13 cellular contexts compared by ENCODE assay signal in genomic region chr1:232473319-232473718, GRCh38.
DNase-seq lines count a peak whose midpoint lies in the region; TF ChIP-seq lines count a peak whose summit lies in the region.
"Had no signal": no experiment of that assay in that cellular context is flagged by ENCODE, and none has a peak within 500 bp of the region (broad histone marks: within the 10 kb centered on the region; RNA-seq: fewer than 3 reads in every experiment).

No MANE protein-coding gene starts in this region.

- H4K20me1 ChIP-seq in H9 (ENCODE audit: control insufficient read depth, insufficient read depth, insufficient read length) (no peaks in the 10 kb centered on the region), osteoblast (ENCODE audit: insufficient read depth, low read length) (no peaks in the 10 kb centered on the region)

- H4K5ac ChIP-seq in H9 (ENCODE audit: insufficient read length, low read depth, low read length): no peak overlapping the region

- H3K27me3 Mint-ChIP-seq in H9 (ENCODE audit: low read depth): peaks cover 30% of the 10 kb centered on the region
- H3K27me3 Mint-ChIP-seq: activated B cell treated with CpG ODN at 0.5 μM for 24 hours had no signal

- H3K9me3 Mint-ChIP-seq in H9: no peaks in the 10 kb centered on the region; a peak in 1 of 5 replicates
- H3K9me3 Mint-ChIP-seq: activated B cell treated with CpG ODN at 0.5 μM for 24 hours had no signal

- H3K9ac ChIP-seq in H9 (ENCODE audit: extremely low read depth, insufficient read length, low read length): no peak overlapping the region

- no peak overlapping the region for H2AK5ac ChIP-seq in H9 (ENCODE audit: insufficient read length, low read length)

- peak; percentile 54 for DNase-seq in H9
- DNase-seq in SJSA1 (ENCODE audit: low read depth in 1 of 2, low spot score in 2 of 2): peak in 1 of 2 experiments; percentile 41
- DNase-seq in foreskin fibroblast: peak; percentile 14 to 50
- no peak for DNase-seq in osteoblast (ENCODE audit: insufficient read length, low spot score, missing footprints)
- no peak for DNase-seq in stimulated activated CD4-positive, alpha-beta T cell treated with anti-CD3 and anti-CD28 coated beads, Interleukin-15, amount 100 ng/mL, for 24 hours
- DNase-seq in stimulated activated CD4-positive, alpha-beta T cell treated with anti-CD3 and anti-CD28 coated beads, Interleukin-1b, Interleukin-23, amount 100 ng/mL, for 48 hours: no peak
- no peak for DNase-seq in hypothalamus (lab: John Stamatoyannopoulos, UW)
- no peak for DNase-seq in NCI-H1105 (lab: John Stamatoyannopoulos, UW)
- DNase-seq: activated B cell treated with CpG ODN at 0.5 μM for 24 hours, DMS79, NCI-H1694 treated with DMSO at 0.1 percent for 48 hours had no signal

- H3K23me2 ChIP-seq in H9 (ENCODE audit: insufficient read length, low read depth, low read length, poor library complexity, severe bottlenecking): no peaks in the 10 kb centered on the region

- no peak overlapping the region for H3K4ac ChIP-seq in H9 (ENCODE audit: low read depth, low read length)

- H3K27me3 ChIP-seq in H9 (ENCODE audit: insufficient read depth, low read length) (peaks cover 4% of the 10 kb centered on the region; the same call in 1 of the 2 replicates), SJSA1 (replicated peaks) (no peaks in the 10 kb centered on the region), osteoblast (ENCODE audit: insufficient read depth, low read length) (no peaks in the 10 kb centered on the region)
- H3K27me3 ChIP-seq: uterus had no signal

- H3K36me3 ChIP-seq in SJSA1: no peaks in the 10 kb centered on the region
- H3K36me3 ChIP-seq in osteoblast (ENCODE audit: insufficient read depth, low read length): no peaks in the 10 kb centered on the region
- H3K36me3 ChIP-seq: uterus had no signal

- no peak overlapping the region for H3K14ac ChIP-seq in H9 (ENCODE audit: insufficient read depth, low read length)

- H3T11ph ChIP-seq in H9 (ENCODE audit: low read length): no peak overlapping the region

- H3K27ac ChIP-seq in H9 (ENCODE audit: insufficient read length, low read depth, low read length) (no peak overlapping the region), SJSA1 (peak overlapping the region; percentile 82), osteoblast (ENCODE audit: low read depth, low read length) (peak overlapping the region; percentile 84)
- H3K27ac ChIP-seq: psoas muscle, uterus had no signal

- H3K4me3 Mint-ChIP-seq in H9: peak overlapping the region in 1 of 2 experiments; percentile 24; a peak in 2 of 5 replicates
- H3K4me3 Mint-ChIP-seq: activated B cell treated with CpG ODN at 0.5 μM for 24 hours had no signal

- no peak overlapping the region for H2AFZ ChIP-seq in H9 (ENCODE audit: low read length)
- H2AFZ ChIP-seq in osteoblast (ENCODE audit: low read length): peak overlapping the region; percentile 64

- H3K4me2 ChIP-seq in H9 (ENCODE audit: insufficient read depth, insufficient read length, low read length): no peak overlapping the region
- H3K4me2 ChIP-seq in osteoblast (ENCODE audit: insufficient read depth, low read length): peak overlapping the region; percentile 49

- no peaks in the 10 kb centered on the region for H3K9me3 ChIP-seq in H9 (ENCODE audit: control insufficient read depth, low read depth, low read length)
- H3K9me3 ChIP-seq in SJSA1 (replicated peaks): no peaks in the 10 kb centered on the region
- H3K9me3 ChIP-seq in osteoblast (ENCODE audit: low read depth, low read length): no peaks in the 10 kb centered on the region
- H3K9me3 ChIP-seq: psoas muscle, uterus had no signal

- H2BK15ac ChIP-seq in H9 (ENCODE audit: low read depth, low read length): no peak overlapping the region

- TF ChIP-seq CTCF in H9 (conservative IDR thresholded peaks at IDR 0.05): no peak
- no peak for TF ChIP-seq CTCF in foreskin fibroblast (IDR thresholded peaks at IDR 0.05; ENCODE audit: low read depth, low read length)
- no peak for TF ChIP-seq CTCF in osteoblast (IDR thresholded peaks at IDR 0.05; ENCODE audit: extremely low read depth, low read depth, low read length)

- no peaks in the 10 kb centered on the region for H3K79me1 ChIP-seq in H9 (ENCODE audit: insufficient read depth, low read depth, low read length, poor library complexity, severe bottlenecking)

- H2BK20ac ChIP-seq in H9 (ENCODE audit: low read depth, low read length, poor library complexity, severe bottlenecking): peak overlapping the region; percentile 1

- no peak overlapping the region for H4K91ac ChIP-seq in H9 (ENCODE audit: insufficient read length, low read depth, low read length)

- WGBS in H9 (ENCODE audit: extremely low coverage, insufficient read length, low lambda C conversion rate): no CpG with 5 or more reads among the region's 2 CpGs

- no peak overlapping the region for H2BK5ac ChIP-seq in H9 (ENCODE audit: insufficient read length, low read length)

- H2BK120ac ChIP-seq in H9 (ENCODE audit: low read depth, low read length, poor library complexity, severe bottlenecking): no peak overlapping the region

- H3K4me1 ChIP-seq in H9 (ENCODE audit: insufficient read depth, low read length) (peaks cover 12% of the 10 kb centered on the region), SJSA1 (replicated peaks) (peaks cover 32% of the 10 kb centered on the region), osteoblast (ENCODE audit: insufficient read depth, low read length) (peaks cover 57% of the 10 kb centered on the region)
- H3K4me1 ChIP-seq: uterus had no signal

- no peak overlapping the region for H3K4me3 ChIP-seq in SJSA1
- H3K4me3 ChIP-seq in foreskin fibroblast (ENCODE audit: low read depth in 1 of 2, low read length in 2 of 2): no peak overlapping the region
- H3K4me3 ChIP-seq in osteoblast (ENCODE audit: insufficient read depth, low read length): no peak overlapping the region
- H3K4me3 ChIP-seq: psoas muscle, uterus had no signal

- H4K8ac ChIP-seq in H9 (replicated peaks; ENCODE audit: insufficient read length, low read depth, low read length): no peak overlapping the region

- no peaks in the 10 kb centered on the region for H3K36me3 Mint-ChIP-seq in H9 (ENCODE audit: insufficient read depth in 1 of 3, low read depth in 3 of 3)

- H3K27ac Mint-ChIP-seq in H9: peak overlapping the region in 2 of 3 experiments; percentile 25 to 82; a peak in 4 of 7 replicates
- H3K27ac Mint-ChIP-seq: activated B cell treated with CpG ODN at 0.5 μM for 24 hours had no signal

- H3K56ac ChIP-seq in H9 (ENCODE audit: insufficient read length, low read depth, low read length): no peak overlapping the region

- H3K4me1 Mint-ChIP-seq in H9: peaks cover 40 to 48% of the 10 kb centered on the region in 2 experiments
- H3K4me1 Mint-ChIP-seq: activated B cell treated with CpG ODN at 0.5 μM for 24 hours had no signal

- no peak overlapping the region for H3K18ac ChIP-seq in H9 (ENCODE audit: insufficient read length, low read depth, low read length)

- H3K79me2 ChIP-seq in H9 (ENCODE audit: insufficient read depth, low read length): no peaks in the 10 kb centered on the region
- H3K79me2 ChIP-seq in osteoblast (ENCODE audit: insufficient read depth, low read length): no peaks in the 10 kb centered on the region

- no peak overlapping the region for H2BK12ac ChIP-seq in H9 (ENCODE audit: insufficient read length, low read depth, low read length)

- no peak overlapping the region for H3K23ac ChIP-seq in H9 (ENCODE audit: insufficient read length, low read depth, low read length)

Comparison
In these comparisons a context has a peak if more than half of its experiments do, and no peak if none do; other contexts are left out.
1. DNase-seq: peak in H9 (single experiment) and foreskin fibroblast (2 of 2); none in osteoblast (single experiment), stimulated activated CD4-positive, alpha-beta T cell treated with anti-CD3 and anti-CD28 coated beads, Interleukin-15, amount 100 ng/mL, for 24 hours (single experiment), stimulated activated CD4-positive, alpha-beta T cell treated with anti-CD3 and anti-CD28 coated beads, Interleukin-1b, Interleukin-23, amount 100 ng/mL, for 48 hours (single experiment), hypothalamus (0 of 51) and NCI-H1105 (single experiment).